1 cellular context compared by ENCODE assay signal in genomic region chr15:82548700-82549099, GRCh38.
A peak's percentile ranks its signal among the peaks of the same experiment; 100 is the strongest.
TF ChIP-seq lines count a peak whose summit lies in the region.

No MANE protein-coding gene starts in this region.

TF ChIP-seq in GM12878, 131 proteins besides CTCF, POLR2A, EP300 and RAD21:
- TF ChIP-seq RUNX3 (IDR thresholded peaks at IDR 0.05; ENCODE audit: low read length) (peak; percentile 66), BCL3 (IDR thresholded peaks at IDR 0.05; ENCODE audit: borderline replicate concordance, insufficient read depth, low read depth, low read length, poor library complexity, severe bottlenecking) (no peak), MEF2A (IDR thresholded peaks at IDR 0.05; ENCODE audit: insufficient read depth, low read depth, low read length) (0 out of 2 replicates have a peak, but pooled peaks have one; percentile 16), NRF1 (conservative IDR thresholded peaks at IDR 0.05; ENCODE audit: low read depth, low read length) (no peak)
TF ChIP-seq in GM12878: peak in this region for 2.
